Comparison of ENCODE assay signal across 3 cellular contexts in genomic region chr11:41274831-41275230, GRCh38.
"Had no signal": no experiment of that assay in that cellular context is flagged by ENCODE, and none has a peak within 500 bp of the region (broad histone marks: within the 10 kb centered on the region; RNA-seq: fewer than 3 reads in every experiment).

No MANE protein-coding gene starts in this region.

- H3K4me3 ChIP-seq: GM12878 had no signal

- ATAC-seq: GM12878 had no signal

- DNase-seq: GDM1, GF-D8 had no signal
